Comparison of ENCODE assay signal across 22 cellular contexts in the genomic region with DNA sequence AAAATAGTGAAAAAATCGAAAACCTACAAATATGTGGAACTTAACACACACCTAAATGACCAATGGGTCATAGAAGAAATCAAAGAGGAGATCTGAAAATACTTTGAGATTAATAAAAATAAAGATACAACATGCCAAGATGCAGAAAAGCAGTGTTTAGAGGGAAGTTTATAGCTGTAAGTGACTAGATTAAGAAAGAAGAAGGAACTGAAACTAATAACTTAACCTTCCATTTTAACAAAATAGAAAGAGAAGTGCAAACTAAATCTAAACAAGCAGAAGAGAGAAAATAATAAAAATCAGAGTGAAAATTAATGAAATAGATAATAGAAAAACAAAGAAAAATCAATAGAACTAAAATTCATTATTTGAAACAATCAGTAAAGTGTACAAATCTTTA.
A peak's percentile ranks its signal among the peaks of the same experiment; 100 is the strongest.
DNase-seq lines count a peak whose midpoint lies in the region; ATAC-seq, FAIRE-seq and TF ChIP-seq lines count a peak whose summit lies in the region.
"Had no signal": no experiment of that assay in that cellular context is flagged by ENCODE, and none has a peak within 500 bp of the region (broad histone marks: within the 10 kb centered on the region; RNA-seq: fewer than 3 reads in every experiment).

No MANE protein-coding gene starts in this region.

- DNase-seq in NOMO-1 treated with DMSO at 0.1 percent for 48 hours (lab: John Stamatoyannopoulos, UW; ENCODE audit: unreplicated experiment), result peak; percentile 26
- DNase-seq in NOMO-1 treated with dmso at 0.1 percent for 144 hours (lab: John Stamatoyannopoulos, UW; ENCODE audit: unreplicated experiment), result no peak
- no peak for DNase-seq in cerebellar cortex (ENCODE audit: low spot score)
- no peak for DNase-seq in activated CD8-positive, alpha-beta memory T cell treated with anti-CD3 and anti-CD28 coated beads, Interleukin-2, amount 50 U/mL, for 48 hours
- no peak for DNase-seq in KG1 (lab: John Stamatoyannopoulos, UW)
- no peak for DNase-seq in HTR-8/SVneo (ENCODE audit: insufficient read length, low spot score)
- DNase-seq: 8988T, C1 segment of cervical spinal cord, DMS53, GF-D8, Karpas-422, NCI-H1092 treated with DMSO at 0.1 percent for 48 hours, NCI-H1436 treated with DMSO at 0.1 percent for 48 hours, NCI-H1930, NCI-H69, PC-3, RPMI8226, SHP77, SW 1271, T-helper 17 cell had no signal

- H3K9ac ChIP-seq in OCI-LY3 (ENCODE audit: low read length), result no peak overlapping the region

- no peak for TF ChIP-seq CTCF in OCI-LY3 (IDR thresholded peaks at IDR 0.05; ENCODE audit: low read depth, low read length)

- H3K4me1 ChIP-seq in OCI-LY3 (ENCODE audit: low read length), result peaks cover 13% of the 10 kb centered on the region

- no peaks in the 10 kb centered on the region for H3K9me3 ChIP-seq in OCI-LY3 (ENCODE audit: insufficient read depth, low read length)

- peak; percentile 42 for ATAC-seq in HG03432 (IDR thresholded peaks at IDR 0.05; ENCODE audit: unreplicated experiment)
- ATAC-seq: PC-3, T-helper 17 cell had no signal

- H3K4me2 ChIP-seq in OCI-LY3 (ENCODE audit: low read length), result peak overlapping the region; percentile 27; the same call in 1 of the 2 replicates

- H3K27me3 ChIP-seq in OCI-LY3 (ENCODE audit: low read depth, low read length), result 0 out of 2 replicates have a peak, but pooled peaks cover 14% of the 10 kb centered on the region

- H3K79me2 ChIP-seq in OCI-LY3 (ENCODE audit: low read length), result no peaks in the 10 kb centered on the region

- no peaks in the 10 kb centered on the region for H4K20me1 ChIP-seq in OCI-LY3 (ENCODE audit: insufficient read depth, low read length)

- H2AFZ ChIP-seq in OCI-LY3 (ENCODE audit: low read depth, low read length), result no peak overlapping the region

- no peak overlapping the region for H3K4me3 ChIP-seq in OCI-LY3 (ENCODE audit: low read length)

- H3K36me3 ChIP-seq in OCI-LY3 (replicated peaks; ENCODE audit: low read depth, low read length), result no peaks in the 10 kb centered on the region

- no peak for FAIRE-seq in HTR-8/SVneo (lab: Jason Lieb, UNC)

- no peak overlapping the region for H3K27ac ChIP-seq in OCI-LY3 (ENCODE audit: low read length)
